ENCODE assay signal across 12 cellular contexts in the genomic region with DNA sequence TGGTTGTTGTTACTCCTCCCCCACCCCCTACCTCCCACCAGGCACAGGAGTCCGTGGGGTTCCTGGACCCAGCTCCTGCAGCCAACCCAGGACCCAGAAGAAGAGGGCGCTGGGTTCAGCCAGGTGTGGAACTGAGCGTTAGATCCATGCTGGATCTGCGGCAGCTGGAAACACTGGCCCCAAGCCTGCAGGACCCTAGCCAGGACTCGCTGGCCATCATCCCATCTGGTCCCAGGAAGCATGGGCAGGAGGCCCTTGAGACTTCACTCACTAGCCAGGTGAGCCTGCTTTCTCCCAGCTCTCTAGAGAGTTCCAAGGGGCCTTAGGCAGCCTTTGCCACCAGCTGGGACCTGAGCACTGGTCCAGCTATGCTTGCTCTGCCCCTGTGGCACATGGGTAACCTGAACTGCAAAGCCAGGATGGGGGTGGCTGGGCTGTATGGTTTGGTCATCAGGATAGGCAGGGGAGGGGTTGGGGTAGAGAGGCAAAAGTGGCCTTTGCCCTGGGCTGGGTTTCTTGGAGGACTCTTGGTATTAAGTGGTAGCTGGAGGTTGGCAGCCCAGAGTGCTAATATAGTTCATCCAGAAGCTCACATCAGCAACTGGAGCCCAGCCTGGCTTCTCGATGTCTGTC.
"Had no signal": no experiment of that assay in that cellular context is flagged by ENCODE, and none has a peak within 500 bp of the region (broad histone marks: within the 10 kb centered on the region; RNA-seq: fewer than 3 reads in every experiment).

No MANE protein-coding gene starts in this region.

- H3K27me3 ChIP-seq: colonic mucosa, hepatocyte had no signal

- H3K4me3 ChIP-seq: colonic mucosa, hepatocyte had no signal

- H3K36me3 ChIP-seq: colonic mucosa had no signal

- H3K9me3 ChIP-seq: colonic mucosa had no signal

- H3K79me2 ChIP-seq: hepatocyte had no signal

- H3K4me2 ChIP-seq: hepatocyte had no signal

- FAIRE-seq: endometrium, urothelium cell line had no signal

- DNase-seq: activated CD4-positive, alpha-beta T cell treated with anti-CD3 and anti-CD28 coated beads, Interleukin-2, amount 10 ng/mL, durations not matched to agents 24 days and 14 days; activated CD8-positive, alpha-beta memory T cell treated with anti-CD3 and anti-CD28 coated beads, Interleukin-2, amount 50 U/mL, for 48 hours; activated gamma-delta T cell; activated T-cell treated with anti-CD3 and anti-CD28 coated beads, Interleukin-2, amount 50 U/mL, for 72 hours; central memory CD4-positive, alpha-beta T cell; colonic mucosa; islet precursor cell; mesendoderm; right cardiac atrium had no signal

- H3K27ac ChIP-seq: colonic mucosa, hepatocyte had no signal

- H3K4me1 ChIP-seq: colonic mucosa had no signal

- H2AFZ ChIP-seq: hepatocyte had no signal
